In genomic region chr17:27430383-27430840, GRCh38 we compare ENCODE assay signal across 21 cellular contexts.
"Had no signal": no experiment of that assay in that cellular context is flagged by ENCODE, and none has a peak within 500 bp of the region (broad histone marks: within the 10 kb centered on the region; RNA-seq: fewer than 3 reads in every experiment).

No MANE protein-coding gene starts in this region.

- DNase-seq: activated B cell treated with CpG ODN at 0.5 μM for 24 hours; activated CD4-positive, alpha-beta T cell treated with anti-CD3 and anti-CD28 coated beads, Interleukin-2, amount 50 U/mL, for 1 hour; activated CD8-positive, alpha-beta memory T cell treated with anti-CD3 and anti-CD28 coated beads for 24 hours; activated CD8-positive, alpha-beta T cell treated with anti-CD3 and anti-CD28 coated beads for 36 hours; activated effector memory CD4-positive, alpha-beta T cell treated with Interleukin-2 at 50 U/mL for 16 hours; activated gamma-delta T cell treated with Interleukin-2 at 50 U/mL for 16 hours; activated naive CD4-positive, alpha-beta T cell treated with anti-CD3 and anti-CD28 coated beads, Interleukin-2, amount 50 U/mL, for 16 hours; activated T-cell treated with anti-CD3 and anti-CD28 coated beads, Interleukin-2, amount 50 U/mL, for 4 hours; cortex of kidney; effector CD8-positive, alpha-beta T cell; esophagus squamous epithelium; T-helper 1 cell; T-helper 17 cell had no signal

- H3K4me1 ChIP-seq: body of pancreas, esophagus squamous epithelium had no signal

- H3K9me3 ChIP-seq: body of pancreas, esophagus squamous epithelium had no signal

- H3K36me3 ChIP-seq: esophagus squamous epithelium, WERI-Rb-1 had no signal

- H3K4me3 ChIP-seq: body of pancreas, esophagus squamous epithelium had no signal

- H3K27ac ChIP-seq: body of pancreas, epithelial cell of prostate, esophagus squamous epithelium, WERI-Rb-1 had no signal

- FAIRE-seq: colon, endometrium, frontal cortex had no signal

- H3K27me3 ChIP-seq: body of pancreas, esophagus squamous epithelium had no signal

- ATAC-seq: activated CD4-positive, CD25-positive, alpha-beta regulatory T cell treated with anti-CD3 and anti-CD28 coated beads, Interleukin-2, amount 50 U/mL, for 24 hours; activated CD8-positive, alpha-beta T cell treated with anti-CD3 and anti-CD28 coated beads for 36 hours; activated T-helper 17 cell treated with anti-CD3 and anti-CD28 coated beads, Interleukin-2, amount 50 U/mL, for 72 hours; T-helper 17 cell had no signal
